15 cellular contexts compared by ENCODE assay signal in genomic region chr15:32885711-32886110, GRCh38.
A peak's percentile ranks its signal among the peaks of the same experiment; 100 is the strongest.
DNase-seq lines count a peak whose midpoint lies in the region; ATAC-seq and TF ChIP-seq lines count a peak whose summit lies in the region.
"Had no signal": no experiment of that assay in that cellular context is flagged by ENCODE, and none has a peak within 500 bp of the region (broad histone marks: within the 10 kb centered on the region; RNA-seq: fewer than 3 reads in every experiment).

No MANE protein-coding gene starts in this region.

- H3K18ac ChIP-seq in IMR-90 (ENCODE audit: low read depth, low read length) (peak overlapping the region; percentile 37; the same call in 1 of the 2 replicates), mesendoderm (ENCODE audit: low read length) (no peak overlapping the region)

- H3K4me2 ChIP-seq in IMR-90 (ENCODE audit: low read depth, low read length): no peak overlapping the region
- H3K4me2 ChIP-seq in mesendoderm (ENCODE audit: low read length): no peak overlapping the region
- H3K4me2 ChIP-seq: BLaER1 had no signal

- H3K9ac ChIP-seq in IMR-90 (ENCODE audit: low read depth, low read length) (no peak overlapping the region), mesendoderm (ENCODE audit: low read length) (no peak overlapping the region)
- H3K9ac ChIP-seq: BLaER1, GM23248 had no signal

- H3K9me1 ChIP-seq in IMR-90 (ENCODE audit: insufficient read depth, low read length): peaks cover 16% of the 10 kb centered on the region

- DNase-seq in IMR-90 (no peak), esophagus muscularis mucosa (ENCODE audit: extremely low spot score) (no peak), mesendoderm (no peak), left lung (no peak), GM10248 (ENCODE audit: extremely low spot score) (no peak)
- DNase-seq: AML-193; Caco-2; CD8-positive, alpha-beta memory T cell; DND-41; GDM1; GM23248 had no signal

- H3K27me3 ChIP-seq in IMR-90 (ENCODE audit: control insufficient read depth, insufficient read depth, low read length) (no peaks in the 10 kb centered on the region), esophagus muscularis mucosa (no peaks in the 10 kb centered on the region), mesendoderm (ENCODE audit: insufficient read depth, low read length, poor library complexity) (no peaks in the 10 kb centered on the region), left lung (no peaks in the 10 kb centered on the region)
- H3K27me3 ChIP-seq: BLaER1 had no signal

- no peaks in the 10 kb centered on the region for H4K20me1 ChIP-seq in IMR-90 (ENCODE audit: insufficient read depth, low read length)
- H4K20me1 ChIP-seq: BLaER1 had no signal

- H4K8ac ChIP-seq in IMR-90 (ENCODE audit: low read depth in 2 of 2, low read length in 2 of 2): no peak overlapping the region; a peak in 1 of 4 replicates
- H4K8ac ChIP-seq in mesendoderm (ENCODE audit: low read depth, low read length): no peak overlapping the region

- no peak overlapping the region for H3K4me3 ChIP-seq in IMR-90 (ENCODE audit: insufficient read depth, low read depth, low read length)
- no peak overlapping the region for H3K4me3 ChIP-seq in esophagus muscularis mucosa
- H3K4me3 ChIP-seq in mesendoderm (ENCODE audit: low read length): no peak overlapping the region
- H3K4me3 ChIP-seq in left lung: no peak overlapping the region
- H3K4me3 ChIP-seq: BLaER1, GM23248 had no signal

- H2BK20ac ChIP-seq in IMR-90 (ENCODE audit: low read depth, low read length): peak overlapping the region; percentile 21; the same call in 1 of the 2 replicates

- no peak overlapping the region for H2BK120ac ChIP-seq in IMR-90 (ENCODE audit: low read depth, low read length)
- H2BK120ac ChIP-seq in mesendoderm (ENCODE audit: low read depth, low read length): no peak overlapping the region

- TF ChIP-seq CTCF in IMR-90 (conservative IDR thresholded peaks at IDR 0.05; ENCODE audit: low read depth, low read length) (no peak), esophagus muscularis mucosa (IDR thresholded peaks at IDR 0.05) (no peak), left lung (IDR thresholded peaks at IDR 0.05) (no peak), GM10248 (IDR thresholded peaks at IDR 0.05; ENCODE audit: control extremely low read depth, extremely low read depth, low read depth, missing control alignments) (no peak)

- no peak overlapping the region for H3K14ac ChIP-seq in IMR-90 (replicated peaks; ENCODE audit: low read depth, low read length)

- H3K36me3 ChIP-seq in IMR-90 (ENCODE audit: control insufficient read depth, insufficient read depth, low read length) (peaks cover 9% of the 10 kb centered on the region; the same call in 1 of the 2 replicates), esophagus muscularis mucosa (no peaks in the 10 kb centered on the region), mesendoderm (ENCODE audit: control insufficient read depth, insufficient read depth, low read length) (no peaks in the 10 kb centered on the region), left lung (no peaks in the 10 kb centered on the region)
- H3K36me3 ChIP-seq: BLaER1 had no signal

- H3K79me1 ChIP-seq in IMR-90 (ENCODE audit: low read depth in 1 of 2, low read length in 2 of 2): peaks cover 13 to 49% of the 10 kb centered on the region in 2 experiments; a peak in 3 of 4 replicates
- no peaks in the 10 kb centered on the region for H3K79me1 ChIP-seq in mesendoderm (ENCODE audit: low read length)

- CTCF ChIA-PET in IMR-90 (lab: Yijun Ruan, JAX): interaction anchor here (2.0 kb wide), 1 partner anchor 13 kb away, joined by 5 read pairs; no protein-coding TSS in a partner anchor
- CTCF ChIA-PET in GM10248 (lab: Yijun Ruan, JAX): interaction anchor here (1.1 kb wide), 1 partner anchor 14 kb away, joined by 3 read pairs; no protein-coding TSS in a partner anchor

- no peak overlapping the region for H2AK5ac ChIP-seq in IMR-90 (ENCODE audit: low read depth, low read length)
- H2AK5ac ChIP-seq in mesendoderm (ENCODE audit: low read length): no peak overlapping the region

- no peak for TF ChIP-seq POLR2A in IMR-90 (IDR thresholded peaks at IDR 0.05; ENCODE audit: low read depth, low read length)
- TF ChIP-seq POLR2A in esophagus muscularis mucosa (IDR thresholded peaks at IDR 0.05; ENCODE audit: low read depth): no peak

- H2BK15ac ChIP-seq in IMR-90 (ENCODE audit: low read depth, low read length) (no peak overlapping the region; the same call in 2 of the 3 replicates), mesendoderm (replicated peaks; ENCODE audit: low read depth) (peak overlapping the region; percentile 23)

- H3K9me3 ChIP-seq in IMR-90 (ENCODE audit: control insufficient read depth, insufficient read depth, low read length) (no peaks in the 10 kb centered on the region), esophagus muscularis mucosa (no peaks in the 10 kb centered on the region), left lung (no peaks in the 10 kb centered on the region)
- H3K9me3 ChIP-seq: BLaER1, Caco-2 had no signal

- no TSS peak for BruUV-seq in IMR-90 (replicated peaks; lab: Mats Ljungman, UMichigan)

- H3K79me2 ChIP-seq in mesendoderm (ENCODE audit: control insufficient read depth, insufficient read depth, low read length): no peaks in the 10 kb centered on the region

- intact Hi-C loops in IMR-90 (cut with micrococcal nuclease): no loop called here
- intact Hi-C loops in esophagus muscularis mucosa (cut with DNase I): no loop called here
- intact Hi-C loops in left lung (cut with DNase I): no loop called here

- H3K4me1 ChIP-seq in IMR-90 (ENCODE audit: control insufficient read depth, insufficient read depth, low read length) (peaks cover 17% of the 10 kb centered on the region), esophagus muscularis mucosa (peaks cover 4 to 77% (median 60%) of the 10 kb centered on the region in 4 donors), mesendoderm (ENCODE audit: control insufficient read depth, low read depth, low read length) (peaks cover 2% of the 10 kb centered on the region), left lung (peaks cover 0 to 7% of the 10 kb centered on the region in 2 donors)
- H3K4me1 ChIP-seq: BLaER1, Caco-2 had no signal

- H2AK9ac ChIP-seq in IMR-90 (replicated peaks; ENCODE audit: low read depth, low read length, poor library complexity): no peak overlapping the region

- in situ Hi-C loops in IMR-90 (cut with MboI; ENCODE audit: low sequenced_read_pairs): no loop called here

- no peak for TF ChIP-seq RAD21 in IMR-90 (IDR thresholded peaks at IDR 0.05; ENCODE audit: low read length)

- dilution Hi-C loops in IMR-90 (cut with HindIII; ENCODE audit: low sequenced_read_pairs, unreplicated experiment): no loop called here

- H4K91ac ChIP-seq in IMR-90 (ENCODE audit: insufficient read depth, low read depth, low read length): peak overlapping the region; percentile 46; the same call in 1 of the 2 replicates

- no peak for ATAC-seq in IMR-90 (ENCODE audit: low read depth)
- no peak for ATAC-seq in GM21360 (IDR thresholded peaks at IDR 0.05; ENCODE audit: unreplicated experiment)
- ATAC-seq in left lung: no peak
- ATAC-seq: HCT116 had no signal

- no CpG with 5 or more reads among the region's 5 CpGs for WGBS in IMR-90 (ENCODE audit: extremely low coverage in 2 of 2, insufficient read length in 1 of 2), 2 experiments
- 68% methylated on average over 5 of the region's 5 CpGs for WGBS in esophagus muscularis mucosa
- no CpG with 5 or more reads among the region's 5 CpGs for WGBS in mesendoderm (ENCODE audit: extremely low coverage, insufficient coverage, low lambda C conversion rate)

- H2AFZ ChIP-seq in IMR-90 (replicated peaks; ENCODE audit: low read length, poor library complexity): no peak overlapping the region
- H2AFZ ChIP-seq: GM23248 had no signal

- H4K5ac ChIP-seq in IMR-90 (ENCODE audit: low read depth, low read length): peak overlapping the region; percentile 85; the same call in 1 of the 2 replicates
- H4K5ac ChIP-seq in mesendoderm (ENCODE audit: low read length): no peak overlapping the region

- no peak overlapping the region for H3K56ac ChIP-seq in IMR-90 (ENCODE audit: extremely low read depth, insufficient read depth, low read length)
- H3K56ac ChIP-seq in mesendoderm (ENCODE audit: low read length): no peak overlapping the region

- H3K4ac ChIP-seq in IMR-90 (ENCODE audit: low read depth, low read length): peak overlapping the region; percentile 46; the same call in 1 of the 2 replicates
- H3K4ac ChIP-seq in mesendoderm (ENCODE audit: low read depth, low read length): no peak overlapping the region

- POLR2A ChIA-PET in IMR-90 (lab: Charles Lee; ENCODE audit: unreplicated experiment) (no interaction called here), GM10248 (lab: Yijun Ruan, JAX) (no interaction called here)

- H3K27ac ChIP-seq in IMR-90 (ENCODE audit: insufficient read depth, low read length): no peak overlapping the region
- peak overlapping the region; percentile 76 to 80 (median 78) for H3K27ac ChIP-seq in esophagus muscularis mucosa (replicated peaks in 1 of 4)
- no peak overlapping the region for H3K27ac ChIP-seq in mesendoderm (ENCODE audit: low read depth, low read length)
- no peak overlapping the region for H3K27ac ChIP-seq in left lung
- H3K27ac ChIP-seq: BLaER1, GM23248, HL-60 had no signal

- H2BK5ac ChIP-seq in IMR-90 (ENCODE audit: low read depth, low read length, poor library complexity, severe bottlenecking): peak overlapping the region; percentile 85
- H2BK5ac ChIP-seq in mesendoderm (ENCODE audit: low read length): no peak overlapping the region

- TF ChIP-seq EP300 in esophagus muscularis mucosa (IDR thresholded peaks at IDR 0.05): no peak

- no peak overlapping the region for H3K23ac ChIP-seq in IMR-90 (ENCODE audit: low read depth, low read length)
- no peak overlapping the region for H3K23ac ChIP-seq in mesendoderm (ENCODE audit: low read length)

TF ChIP-seq in IMR-90, 13 proteins besides CTCF, POLR2A, EP300 and RAD21 (continues in another document):
- TF ChIP-seq SMC3 (IDR thresholded peaks at IDR 0.05; ENCODE audit: low read depth, low read length) (no peak), RCOR1 (IDR thresholded peaks at IDR 0.05; ENCODE audit: insufficient replicate concordance, low read length) (no peak), MAFK (IDR thresholded peaks at IDR 0.05; ENCODE audit: low read depth, low read length) (no peak), MAZ (IDR thresholded peaks at IDR 0.05; ENCODE audit: borderline replicate concordance, low read depth, low read length) (no peak)
- TF ChIP-seq, protein P1, sequence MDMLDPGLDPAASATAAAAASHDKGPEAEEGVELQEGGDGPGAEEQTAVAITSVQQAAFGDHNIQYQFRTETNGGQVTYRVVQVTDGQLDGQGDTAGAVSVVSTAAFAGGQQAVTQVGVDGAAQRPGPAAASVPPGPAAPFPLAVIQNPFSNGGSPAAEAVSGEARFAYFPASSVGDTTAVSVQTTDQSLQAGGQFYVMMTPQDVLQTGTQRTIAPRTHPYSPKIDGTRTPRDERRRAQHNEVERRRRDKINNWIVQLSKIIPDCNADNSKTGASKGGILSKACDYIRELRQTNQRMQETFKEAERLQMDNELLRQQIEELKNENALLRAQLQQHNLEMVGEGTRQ (IDR thresholded peaks at IDR 0.05; ENCODE audit: low read depth, low read length): no peak

Comparison
In these comparisons a context has a peak if more than half of its experiments do, and no peak if none do; other contexts are left out.
1. H3K27ac ChIP-seq: peak in esophagus muscularis mucosa (4 of 4); none in IMR-90 (single experiment), mesendoderm (single experiment) and left lung (0 of 2).